In the genomic region with DNA sequence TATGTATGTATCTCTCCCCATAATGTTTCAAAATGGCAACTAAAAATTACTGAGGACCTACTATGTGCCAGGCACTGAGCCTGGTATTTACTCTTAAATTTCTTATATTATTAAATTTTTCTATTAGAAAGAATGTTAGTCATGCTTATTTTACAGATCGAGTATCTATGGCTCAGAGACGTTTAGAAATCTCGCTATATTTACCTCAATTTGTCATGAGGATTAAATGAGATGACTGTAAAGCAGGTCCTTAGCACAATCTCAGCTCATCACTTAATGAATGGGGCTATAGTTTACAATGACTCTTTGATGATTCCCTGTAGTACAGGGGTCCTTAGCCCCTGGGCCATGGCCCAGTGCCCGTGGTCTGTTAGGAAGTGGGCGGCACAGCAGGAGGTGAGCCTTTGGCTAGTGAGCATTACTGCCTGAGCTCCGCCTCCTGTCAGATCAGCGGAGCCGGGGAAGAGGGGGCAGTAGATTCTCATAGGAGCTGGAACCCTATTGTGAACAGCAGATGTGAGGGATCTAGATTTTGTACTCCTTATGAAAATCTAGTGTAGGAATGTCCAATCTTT, we compare ENCODE assay signal across 26 cellular contexts. TPM values are rescaled to one million over a fixed set of nuclear protein-coding genes. Genes with fewer than 3 reads are reported as not detected.
A peak's percentile ranks its signal among the peaks of the same experiment; 100 is the strongest.
DNase-seq lines count a peak whose midpoint lies in the region; ATAC-seq, FAIRE-seq and TF ChIP-seq lines count a peak whose summit lies in the region.
"Had no signal": no experiment of that assay in that cellular context is flagged by ENCODE, and none has a peak within 500 bp of the region (broad histone marks: within the 10 kb centered on the region; RNA-seq: fewer than 3 reads in every experiment).

No MANE protein-coding gene starts in this region.

- intact Hi-C loops in A673 (cut with micrococcal nuclease; ENCODE audit: unreplicated experiment): no loop called here

- TF ChIP-seq EP300 in neural cell (conservative IDR thresholded peaks at IDR 0.05; ENCODE audit: poor library complexity, severe bottlenecking): no peak

- CTCF ChIA-PET in A673 (lab: Charles Lee): no interaction called here

- no peaks in the 10 kb centered on the region for H4K20me1 ChIP-seq in neural cell (ENCODE audit: insufficient read depth)

- H3K9me3 ChIP-seq in A673 (ENCODE audit: low read depth, low read length, poor library complexity, severe bottlenecking) (no peaks in the 10 kb centered on the region), HUES48 (ENCODE audit: control insufficient read depth, insufficient read depth, low read length) (no peaks in the 10 kb centered on the region), neural cell (ENCODE audit: low read length) (no peaks in the 10 kb centered on the region)
- H3K9me3 ChIP-seq: adrenal gland, left ventricle myocardium inferior, prostate gland, suprapubic skin had no signal

- H3K4me1 ChIP-seq in A673 (ENCODE audit: insufficient read depth, low read length, poor library complexity, severe bottlenecking) (peaks cover 23% of the 10 kb centered on the region), HUES48 (ENCODE audit: control insufficient read depth, insufficient read depth, low read length) (peaks cover 37% of the 10 kb centered on the region)
- H3K4me1 ChIP-seq: adrenal gland, left ventricle myocardium inferior, prostate gland had no signal

- H3K27ac ChIP-seq in A673 (ENCODE audit: low read depth, low read length, poor library complexity, severe bottlenecking): no peak overlapping the region
- H3K27ac ChIP-seq in HUES48 (ENCODE audit: low read depth, low read length): peak overlapping the region; percentile 38
- peak overlapping the region; percentile 85 for H3K27ac ChIP-seq in neural cell (ENCODE audit: low read length)
- H3K27ac ChIP-seq: adrenal gland, cardiac muscle cell, HL-60, KMS-11, left ventricle myocardium inferior, prostate gland, suprapubic skin had no signal

- H3K9ac ChIP-seq in HUES48 (ENCODE audit: low read depth, low read length) (no peak overlapping the region), neural cell (ENCODE audit: low read length) (no peak overlapping the region)
- H3K9ac ChIP-seq: KMS-11 had no signal

- no peak for ATAC-seq in HG02840 (IDR thresholded peaks at IDR 0.05; ENCODE audit: low FRiP score, unreplicated experiment)
- ATAC-seq in HG03139 (IDR thresholded peaks at IDR 0.05; ENCODE audit: unreplicated experiment): no peak
- ATAC-seq: activated T-helper 17 cell treated with anti-CD3 and anti-CD28 coated beads, Interleukin-2, amount 50 U/mL, for 72 hours; CD8-positive, alpha-beta T cell; stimulated activated memory B cell treated with anti-CD40 and anti-IgM and Interleukin-4, amounts not matched to agents 10 μg/mL and 1 μg/mL and 100 μg/mL, for 72 hours had no signal

- no peaks in the 10 kb centered on the region for H3K9me2 ChIP-seq in neural cell (ENCODE audit: insufficient read depth, low read length)

- H3K36me3 ChIP-seq in A673 (ENCODE audit: insufficient read depth, low read length, poor library complexity, severe bottlenecking) (no peaks in the 10 kb centered on the region), HUES48 (ENCODE audit: control insufficient read depth, insufficient read depth, low read length) (no peaks in the 10 kb centered on the region), bronchial epithelial cell (ENCODE audit: control insufficient read depth, insufficient read depth, low read length) (no peaks in the 10 kb centered on the region), neural cell (ENCODE audit: insufficient read depth, low read length) (peaks cover 4% of the 10 kb centered on the region)
- H3K36me3 ChIP-seq: adrenal gland, cardiac muscle cell, prostate gland, suprapubic skin had no signal

- H3K27me3 ChIP-seq in A673 (replicated peaks; ENCODE audit: insufficient read depth, low read depth, low read length, poor library complexity) (no peaks in the 10 kb centered on the region), HUES48 (ENCODE audit: control insufficient read depth, insufficient read depth, low read length) (no peaks in the 10 kb centered on the region), bronchial epithelial cell (ENCODE audit: control insufficient read depth, insufficient read depth, low read length) (no peaks in the 10 kb centered on the region), neural cell (ENCODE audit: insufficient read depth, low read depth, low read length) (no peaks in the 10 kb centered on the region)
- H3K27me3 ChIP-seq: cardiac muscle cell, suprapubic skin had no signal

- no peak overlapping the region for H3K4me2 ChIP-seq in neural cell (ENCODE audit: low read length)
- H3K4me2 ChIP-seq: KMS-11 had no signal

- no peak for TF ChIP-seq RAD21 in neural cell (conservative IDR thresholded peaks at IDR 0.05)

- H2AFZ ChIP-seq in neural cell (ENCODE audit: low read depth, low read length): no peak overlapping the region

- H3K79me2 ChIP-seq in neural cell (replicated peaks; ENCODE audit: insufficient read depth, low read length): peaks cover 30% of the 10 kb centered on the region

- POLR2A ChIA-PET in A673 (lab: Charles Lee; ENCODE audit: low non-redundant PET): no interaction called here

- no peak for TF ChIP-seq CTCF in A673 (conservative IDR thresholded peaks at IDR 0.05; ENCODE audit: low read depth, low read length)
- no peak for TF ChIP-seq CTCF in bronchial epithelial cell (IDR thresholded peaks at IDR 0.05; ENCODE audit: insufficient read depth, low read length, severe bottlenecking)
- TF ChIP-seq CTCF in neural cell (IDR thresholded peaks at IDR 0.05; ENCODE audit: poor library complexity, severe bottlenecking): no peak
- TF ChIP-seq CTCF in D721Med (IDR thresholded peaks at IDR 0.05; ENCODE audit: insufficient read depth, missing control alignments): no peak

- DNase-seq in A673 (ENCODE audit: low spot score) (peak; percentile 27), bronchial epithelial cell (ENCODE audit: low read depth) (peak; percentile 59), D721Med (ENCODE audit: insufficient read length, low spot score) (no peak)
- DNase-seq: activated CD4-positive, alpha-beta T cell treated with anti-CD3 and anti-CD28 coated beads for 4 hours; activated naive CD4-positive, alpha-beta T cell treated with anti-CD3 and anti-CD28 coated beads, Interleukin-2, amount 10 ng/mL, durations not matched to agents 7 days and 5 days; adrenal gland; CD8-positive, alpha-beta T cell; DMS53; effector CD4-positive, alpha-beta T cell; H7; left ventricle myocardium inferior; MM.1S; NCI-H187 treated with DMSO at 0.1 percent for 48 hours had no signal

- FAIRE-seq in bronchial epithelial cell (lab: Jason Lieb, UNC) (no peak), D721Med (lab: Jason Lieb, UNC) (no peak)
- FAIRE-seq: colon, G401.6 had no signal

- no peak overlapping the region for H3K4me3 ChIP-seq in A673 (ENCODE audit: low read depth, low read length, poor library complexity, severe bottlenecking)
- H3K4me3 ChIP-seq in HUES48 (ENCODE audit: low read depth, low read length): no peak overlapping the region
- H3K4me3 ChIP-seq in bronchial epithelial cell (ENCODE audit: low read depth, low read length): no peak overlapping the region
- H3K4me3 ChIP-seq in neural cell (ENCODE audit: low read length): no peak overlapping the region
- H3K4me3 ChIP-seq: adrenal gland, cardiac muscle cell, left ventricle myocardium inferior, prostate gland, suprapubic skin had no signal

- H3F3A ChIP-seq in neural cell (ENCODE audit: insufficient read depth, low read length, poor library complexity, severe bottlenecking): peaks cover 17% of the 10 kb centered on the region

- BruUV-seq in A673 (replicated peaks; lab: Mats Ljungman, UMichigan): no TSS peak

TF ChIP-seq in neural cell, 6 proteins besides CTCF, POLR2A, EP300 and RAD21:
- TF ChIP-seq EZH2 (IDR thresholded peaks at IDR 0.05; ENCODE audit: borderline replicate concordance, insufficient read depth, low read length, poor library complexity, severe bottlenecking): no peak
- TF ChIP-seq, protein P1, sequence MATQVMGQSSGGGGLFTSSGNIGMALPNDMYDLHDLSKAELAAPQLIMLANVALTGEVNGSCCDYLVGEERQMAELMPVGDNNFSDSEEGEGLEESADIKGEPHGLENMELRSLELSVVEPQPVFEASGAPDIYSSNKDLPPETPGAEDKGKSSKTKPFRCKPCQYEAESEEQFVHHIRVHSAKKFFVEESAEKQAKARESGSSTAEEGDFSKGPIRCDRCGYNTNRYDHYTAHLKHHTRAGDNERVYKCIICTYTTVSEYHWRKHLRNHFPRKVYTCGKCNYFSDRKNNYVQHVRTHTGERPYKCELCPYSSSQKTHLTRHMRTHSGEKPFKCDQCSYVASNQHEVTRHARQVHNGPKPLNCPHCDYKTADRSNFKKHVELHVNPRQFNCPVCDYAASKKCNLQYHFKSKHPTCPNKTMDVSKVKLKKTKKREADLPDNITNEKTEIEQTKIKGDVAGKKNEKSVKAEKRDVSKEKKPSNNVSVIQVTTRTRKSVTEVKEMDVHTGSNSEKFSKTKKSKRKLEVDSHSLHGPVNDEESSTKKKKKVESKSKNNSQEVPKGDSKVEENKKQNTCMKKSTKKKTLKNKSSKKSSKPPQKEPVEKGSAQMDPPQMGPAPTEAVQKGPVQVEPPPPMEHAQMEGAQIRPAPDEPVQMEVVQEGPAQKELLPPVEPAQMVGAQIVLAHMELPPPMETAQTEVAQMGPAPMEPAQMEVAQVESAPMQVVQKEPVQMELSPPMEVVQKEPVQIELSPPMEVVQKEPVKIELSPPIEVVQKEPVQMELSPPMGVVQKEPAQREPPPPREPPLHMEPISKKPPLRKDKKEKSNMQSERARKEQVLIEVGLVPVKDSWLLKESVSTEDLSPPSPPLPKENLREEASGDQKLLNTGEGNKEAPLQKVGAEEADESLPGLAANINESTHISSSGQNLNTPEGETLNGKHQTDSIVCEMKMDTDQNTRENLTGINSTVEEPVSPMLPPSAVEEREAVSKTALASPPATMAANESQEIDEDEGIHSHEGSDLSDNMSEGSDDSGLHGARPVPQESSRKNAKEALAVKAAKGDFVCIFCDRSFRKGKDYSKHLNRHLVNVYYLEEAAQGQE (IDR thresholded peaks at IDR 0.05; ENCODE audit: borderline replicate concordance): no peak
- no peak for TF ChIP-seq MXI1 (conservative IDR thresholded peaks at IDR 0.05; ENCODE audit: poor library complexity, severe bottlenecking)
- no peak for TF ChIP-seq POLR2AphosphoS5 (IDR thresholded peaks at IDR 0.05)
- no peak for TF ChIP-seq SMC3 (conservative IDR thresholded peaks at IDR 0.05; ENCODE audit: poor library complexity)
- TF ChIP-seq TAF1 (IDR thresholded peaks at IDR 0.05; ENCODE audit: low read depth): no peak

RNA-seq across cellular contexts. Expression of a gene that starts 15.5 kb away (rescaled TPM):
- total RNA-seq in A673 (2021) (6.3 and 7.9 TPM in 2 replicates), bronchial epithelial cell (3.5 and 3.9 TPM in 2 replicates)
- polyA plus RNA-seq in neural cell: 449 and 585 TPM in 2 replicates
- 1,480 and 1,745 TPM in 2 replicates for polyA minus RNA-seq in neural cell
